Comparison of ENCODE assay signal across 18 cellular contexts in the genomic region with DNA sequence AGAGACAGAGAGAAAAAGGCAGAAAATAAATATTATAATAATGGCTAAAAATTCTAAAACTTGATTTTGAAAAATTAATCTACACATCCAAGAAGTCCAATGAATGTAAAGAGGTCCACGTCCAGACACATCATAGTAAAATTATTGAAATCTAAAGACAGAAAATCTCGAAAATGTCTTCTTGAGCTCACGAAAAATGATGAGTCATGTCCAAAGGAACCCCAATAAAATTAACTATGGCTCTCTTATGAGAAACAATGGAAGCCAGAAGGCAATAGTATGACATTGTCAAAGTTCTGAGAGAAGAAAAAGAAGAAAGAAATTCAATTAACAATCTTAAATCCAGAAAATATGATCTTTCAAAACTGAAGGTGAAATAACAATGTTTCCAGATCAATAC.
DNase-seq lines count a peak whose midpoint lies in the region; ATAC-seq, FAIRE-seq and TF ChIP-seq lines count a peak whose summit lies in the region.
"Had no signal": no experiment of that assay in that cellular context is flagged by ENCODE, and none has a peak within 500 bp of the region (broad histone marks: within the 10 kb centered on the region; RNA-seq: fewer than 3 reads in every experiment).

No MANE protein-coding gene starts in this region.

- FAIRE-seq in HepG2 (lab: Jason Lieb, UNC) (no peak), H1 (lab: Jason Lieb, UNC) (no peak), H54 (lab: Jason Lieb, UNC) (no peak)
- FAIRE-seq: A204.1, GM12891 had no signal

- H3K79me1 ChIP-seq in H1 (ENCODE audit: low read depth, low read length): no peaks in the 10 kb centered on the region

- TF ChIP-seq EP300 in HepG2 (IDR thresholded peaks at IDR 0.05; ENCODE audit: low read depth in 2 of 2, low read length in 2 of 2): no peak
- TF ChIP-seq EP300 in HepG2 (CRISPR knock-in tag; IDR thresholded peaks at IDR 0.05; ENCODE audit: borderline replicate concordance): no peak
- no peak for TF ChIP-seq EP300 in H1 (IDR thresholded peaks at IDR 0.05; ENCODE audit: borderline replicate concordance in 1 of 2, low read depth in 2 of 2, low read length in 2 of 2)

- H2BK12ac ChIP-seq in H1 (ENCODE audit: low read depth, low read length): no peak overlapping the region

- H4K20me1 ChIP-seq in HepG2 (ENCODE audit: insufficient read depth, low read length) (no peaks in the 10 kb centered on the region), PC-9 (ENCODE audit: insufficient read depth) (no peaks in the 10 kb centered on the region), H1 (replicated peaks in 1 of 2; ENCODE audit: control insufficient read depth in 1 of 2, insufficient read depth in 2 of 2, low read length in 2 of 2) (no peaks in the 10 kb centered on the region)

- H3K27me3 ChIP-seq in HepG2 (ENCODE audit: control insufficient read depth in 1 of 2, insufficient read depth in 2 of 2, low read length in 2 of 2): no peaks in the 10 kb centered on the region; a peak in 1 of 5 replicates
- H3K27me3 ChIP-seq in right lobe of liver: no peaks in the 10 kb centered on the region
- H3K27me3 ChIP-seq in PC-9 (ENCODE audit: insufficient read depth, low read depth): no peaks in the 10 kb centered on the region
- no peaks in the 10 kb centered on the region for H3K27me3 ChIP-seq in H1 (replicated peaks in 1 of 4; ENCODE audit: control insufficient read depth in 3 of 4, extremely low read depth in 1 of 4, insufficient read depth in 3 of 4, low read length in 3 of 4)

- no peak overlapping the region for H2BK5ac ChIP-seq in H1 (ENCODE audit: low read depth, low read length)

- H3K14ac ChIP-seq in H1 (ENCODE audit: insufficient read length): no peak overlapping the region

- no peak overlapping the region for H4K91ac ChIP-seq in H1 (replicated peaks; ENCODE audit: insufficient read length, low read length)

- H3K23me2 ChIP-seq in H1 (ENCODE audit: low read depth, low read length): no peaks in the 10 kb centered on the region

- H2BK15ac ChIP-seq in H1 (ENCODE audit: low read length): no peak overlapping the region

- in situ Hi-C loops in HepG2 (cut with HindIII; ENCODE audit: extremely low pct_ligation_motif_present, low pct_unique_long_range_greater_than_20kb): no loop called here

- no peaks in the 10 kb centered on the region for H3K9me2 ChIP-seq in PC-9 (ENCODE audit: insufficient read depth)

- CTCF ChIA-PET in HepG2 (lab: Yijun Ruan, JAX; ENCODE audit: low intra/inter-chr PET ratio, low total read pairs): no interaction called here
- CTCF ChIA-PET in PC-9 (lab: Charles Lee): no interaction called here
- CTCF ChIA-PET in H1 (lab: Charles Lee; ENCODE audit: partially characterized antibody): no interaction called here
- CTCF ChIA-PET in activated naive CD4-positive, alpha-beta T cell treated with anti-CD3 and anti-CD28 coated beads, Interleukin-2, amount 10 ng/mL, durations not matched to agents 7 days and 5 days (lab: Charles Lee): no interaction called here

- no peak overlapping the region for H2AK5ac ChIP-seq in H1 (ENCODE audit: low read depth, low read length)

- H3K4ac ChIP-seq in H1 (replicated peaks; ENCODE audit: insufficient read length, low read depth, low read length): no peak overlapping the region

- no peak overlapping the region for H3K56ac ChIP-seq in H1 (replicated peaks; ENCODE audit: insufficient read length, low read depth, low read length)

- no peaks in the 10 kb centered on the region for H3F3A ChIP-seq in PC-9 (ENCODE audit: insufficient read depth, low read depth)

- H3K4me1 ChIP-seq in HepG2 (ENCODE audit: insufficient read depth, low read length): no peaks in the 10 kb centered on the region
- H3K4me1 ChIP-seq in right lobe of liver: no peaks in the 10 kb centered on the region
- no peaks in the 10 kb centered on the region for H3K4me1 ChIP-seq in PC-9 (replicated peaks; ENCODE audit: insufficient read depth)
- peaks cover 0 to 3% (median 0%) of the 10 kb centered on the region in 4 experiments; a peak in 1 of 7 replicates for H3K4me1 ChIP-seq in H1 (replicated peaks in 1 of 4; ENCODE audit: control insufficient read depth in 3 of 4, insufficient read depth in 4 of 4, low read length in 3 of 4)
- H3K4me1 ChIP-seq: HAP-1 had no signal

- H2BK20ac ChIP-seq in H1 (ENCODE audit: low read length): no peak overlapping the region

- H3K18ac ChIP-seq in H1 (ENCODE audit: extremely low read depth, low read length): no peak overlapping the region

- no peak overlapping the region for H2BK120ac ChIP-seq in H1 (replicated peaks; ENCODE audit: low read depth, low read length)

- POLR2A ChIA-PET in HepG2 (lab: Yijun Ruan, JAX) (no interaction called here), PC-9 (lab: Charles Lee; ENCODE audit: unreplicated experiment) (no interaction called here), H1 (lab: Charles Lee; ENCODE audit: partially characterized antibody) (no interaction called here)

- no peaks in the 10 kb centered on the region for H3K4me1 Mint-ChIP-seq in activated naive CD4-positive, alpha-beta T cell treated with anti-CD3 and anti-CD28 coated beads, Interleukin-2, amount 10 ng/mL, durations not matched to agents 7 days and 5 days
- H3K4me1 Mint-ChIP-seq: CD4-positive, alpha-beta memory T cell had no signal

- H3K27ac Mint-ChIP-seq in activated naive CD4-positive, alpha-beta T cell treated with anti-CD3 and anti-CD28 coated beads, Interleukin-2, amount 10 ng/mL, durations not matched to agents 7 days and 5 days: no peak overlapping the region
- H3K27ac Mint-ChIP-seq: CD4-positive, alpha-beta memory T cell; HFFc6 had no signal

- no peak overlapping the region for H3K4me3 Mint-ChIP-seq in activated naive CD4-positive, alpha-beta T cell treated with anti-CD3 and anti-CD28 coated beads, Interleukin-2, amount 10 ng/mL, durations not matched to agents 7 days and 5 days
- H3K4me3 Mint-ChIP-seq: CD4-positive, alpha-beta memory T cell; HFFc6 had no signal

- H3K36me3 Mint-ChIP-seq in activated naive CD4-positive, alpha-beta T cell treated with anti-CD3 and anti-CD28 coated beads, Interleukin-2, amount 10 ng/mL, durations not matched to agents 7 days and 5 days: no peaks in the 10 kb centered on the region
- H3K36me3 Mint-ChIP-seq: CD4-positive, alpha-beta memory T cell had no signal

- H4K5ac ChIP-seq in H1 (ENCODE audit: insufficient read length, low read depth, low read length): no peak overlapping the region

- no peak overlapping the region for H3K27ac ChIP-seq in HepG2 (ENCODE audit: extremely low read length, insufficient read depth, low read length)
- no peak overlapping the region for H3K27ac ChIP-seq in right lobe of liver
- no peak overlapping the region for H3K27ac ChIP-seq in PC-9
- H3K27ac ChIP-seq in H1 (ENCODE audit: low read depth, low read length): no peak overlapping the region
- H3K27ac ChIP-seq: 22Rv1 had no signal

- BruUV-seq in HepG2 (replicated peaks; lab: Mats Ljungman, UMichigan): no TSS peak
- no TSS peak for BruUV-seq in PC-9 (replicated peaks; lab: Mats Ljungman, UMichigan)

- H3K23ac ChIP-seq in H1 (ENCODE audit: insufficient read length): no peak overlapping the region

- TF ChIP-seq CTCF in HepG2 (CRISPR knock-in tag; IDR thresholded peaks at IDR 0.05) (no peak), right lobe of liver (IDR thresholded peaks at IDR 0.05) (no peak), PC-9 (conservative IDR thresholded peaks at IDR 0.05) (no peak), H1 (IDR thresholded peaks at IDR 0.05; ENCODE audit: control extremely low read depth in 1 of 3, insufficient read depth in 1 of 3, low read depth in 1 of 3, low read length in 3 of 3) (no peak)

- TF ChIP-seq POLR2A in HepG2 (IDR thresholded peaks at IDR 0.05; ENCODE audit: insufficient read depth in 1 of 2, low read depth in 2 of 2, low read length in 2 of 2): no peak
- TF ChIP-seq POLR2A in right lobe of liver (IDR thresholded peaks at IDR 0.05): no peak
- TF ChIP-seq POLR2A in H1 (IDR thresholded peaks at IDR 0.05; ENCODE audit: control extremely low read depth in 1 of 2, low read depth in 2 of 2, low read length in 2 of 2): no peak
- TF ChIP-seq POLR2A in H54 (IDR thresholded peaks at IDR 0.05; ENCODE audit: low read depth, low read length): no peak

- 2% methylated on average over 3 of the region's 3 CpGs for WGBS in HepG2 (ENCODE audit: low lambda C conversion rate)
- WGBS in right lobe of liver (ENCODE audit: insufficient coverage, low coverage, low lambda C conversion rate, missing lambda C conversion rate): 37% methylated on average over 3 of the region's 3 CpGs
- WGBS in H1 (ENCODE audit: extremely low coverage in 1 of 2, insufficient coverage in 1 of 2, insufficient read length in 1 of 2, insufficient replicate concordance in 2 of 2, low coverage in 1 of 2, low lambda C conversion rate in 2 of 2, missing lambda C conversion rate in 1 of 2), 2 experiments: 87% methylated on average over 3 of the region's 3 CpGs; no CpG with 5 or more reads in 1 of the 2 experiments

- TF ChIP-seq RAD21 in HepG2 (CRISPR knock-in tag; IDR thresholded peaks at IDR 0.05): no peak
- TF ChIP-seq RAD21 in H1 (IDR thresholded peaks at IDR 0.05 in 1 of 2, conservative IDR thresholded peaks at IDR 0.05 in 1 of 2; ENCODE audit: low read depth in 2 of 2, low read length in 2 of 2): no peak

- H3K9ac ChIP-seq in HepG2 (ENCODE audit: insufficient read depth, low read depth, low read length): no peak overlapping the region
- no peak overlapping the region for H3K9ac ChIP-seq in H1 (replicated peaks in 1 of 4; ENCODE audit: extremely low read depth in 1 of 4, low read depth in 3 of 4, low read length in 3 of 4)

- no peaks in the 10 kb centered on the region for H3K79me2 ChIP-seq in HepG2 (ENCODE audit: insufficient read depth, low read length)
- no peaks in the 10 kb centered on the region for H3K79me2 ChIP-seq in PC-9 (ENCODE audit: low read depth)
- no peaks in the 10 kb centered on the region for H3K79me2 ChIP-seq in H1 (ENCODE audit: control insufficient read depth in 1 of 2, insufficient read depth in 2 of 2, low read length in 2 of 2)

- H3K4me2 ChIP-seq in HepG2 (ENCODE audit: low read depth, low read length): no peak overlapping the region
- no peak overlapping the region for H3K4me2 ChIP-seq in PC-9
- H3K4me2 ChIP-seq in H1 (ENCODE audit: insufficient read depth in 1 of 2, low read depth in 2 of 2, low read length in 2 of 2): no peak overlapping the region

- no peak overlapping the region for H2AFZ ChIP-seq in HepG2 (ENCODE audit: low read length)
- peak overlapping the region; percentile 26; the same call in 1 of the 2 replicates for H2AFZ ChIP-seq in PC-9
- H2AFZ ChIP-seq in H1 (ENCODE audit: low read length): no peak overlapping the region

- H3K27me3 Mint-ChIP-seq in activated naive CD4-positive, alpha-beta T cell treated with anti-CD3 and anti-CD28 coated beads, Interleukin-2, amount 10 ng/mL, durations not matched to agents 7 days and 5 days: no peaks in the 10 kb centered on the region

- H3K9me3 ChIP-seq in HepG2 (ENCODE audit: low read length) (no peaks in the 10 kb centered on the region), right lobe of liver (no peaks in the 10 kb centered on the region), PC-9 (ENCODE audit: insufficient read depth, low read depth) (no peaks in the 10 kb centered on the region), H1 (ENCODE audit: insufficient read depth in 2 of 2, low read depth in 1 of 2, low read length in 1 of 2) (no peaks in the 10 kb centered on the region)
- H3K9me3 ChIP-seq: HAP-1 had no signal

- ATAC-seq in HepG2 (no peak), right lobe of liver (no peak)

- no peak overlapping the region for H4K8ac ChIP-seq in H1 (ENCODE audit: extremely low read depth, insufficient read depth, low read length)

- DNase-seq in HepG2 (ENCODE audit: low spot score): no peak
- no peak for DNase-seq in right lobe of liver
- DNase-seq in PC-9: no peak
- DNase-seq in H1 (ENCODE audit: low read depth in 1 of 2, low spot score in 2 of 2): no peak
- DNase-seq in H54 (ENCODE audit: insufficient read length, low spot score): no peak
- no peak for DNase-seq in activated naive CD4-positive, alpha-beta T cell treated with anti-CD3 and anti-CD28 coated beads, Interleukin-2, amount 10 ng/mL, durations not matched to agents 7 days and 5 days
- DNase-seq: C1 segment of cervical spinal cord; Calu3; CD4-positive, alpha-beta memory T cell; COR-L47; DMS53; DMS79 treated with DMSO at 0.1 percent for 48 hours; GF-D8; HFFc6 had no signal

- H3K36me3 ChIP-seq in HepG2 (replicated peaks in 1 of 2; ENCODE audit: control insufficient read depth in 1 of 2, insufficient read depth in 2 of 2, low read length in 2 of 2) (no peaks in the 10 kb centered on the region), right lobe of liver (no peaks in the 10 kb centered on the region), PC-9 (ENCODE audit: low read depth) (no peaks in the 10 kb centered on the region), H1 (ENCODE audit: control insufficient read depth in 2 of 4, insufficient read depth in 4 of 4, low read length in 3 of 4) (no peaks in the 10 kb centered on the region)
- H3K36me3 ChIP-seq: HAP-1 had no signal

- no peaks in the 10 kb centered on the region for H3K9me3 Mint-ChIP-seq in activated naive CD4-positive, alpha-beta T cell treated with anti-CD3 and anti-CD28 coated beads, Interleukin-2, amount 10 ng/mL, durations not matched to agents 7 days and 5 days
- H3K9me3 Mint-ChIP-seq: CD4-positive, alpha-beta memory T cell had no signal

- intact Hi-C loops in HepG2 (cut with micrococcal nuclease; ENCODE audit: unreplicated experiment): no loop called here
- intact Hi-C loops in right lobe of liver (cut with DNase I): no loop called here
- intact Hi-C loops in PC-9 (cut with micrococcal nuclease; ENCODE audit: unreplicated experiment): no loop called here

- no peak overlapping the region for H3K4me3 ChIP-seq in HepG2 (replicated peaks in 1 of 3; ENCODE audit: insufficient read depth in 1 of 3, low read depth in 2 of 3, low read length in 3 of 3)
- H3K4me3 ChIP-seq in right lobe of liver: no peak overlapping the region
- no peak overlapping the region for H3K4me3 ChIP-seq in PC-9
- H3K4me3 ChIP-seq in H1 (ENCODE audit: extremely low read depth in 1 of 4, insufficient read depth in 2 of 4, low read depth in 3 of 4, low read length in 4 of 4): no peak overlapping the region
- H3K4me3 ChIP-seq: HAP-1 had no signal
